In the genomic region with DNA sequence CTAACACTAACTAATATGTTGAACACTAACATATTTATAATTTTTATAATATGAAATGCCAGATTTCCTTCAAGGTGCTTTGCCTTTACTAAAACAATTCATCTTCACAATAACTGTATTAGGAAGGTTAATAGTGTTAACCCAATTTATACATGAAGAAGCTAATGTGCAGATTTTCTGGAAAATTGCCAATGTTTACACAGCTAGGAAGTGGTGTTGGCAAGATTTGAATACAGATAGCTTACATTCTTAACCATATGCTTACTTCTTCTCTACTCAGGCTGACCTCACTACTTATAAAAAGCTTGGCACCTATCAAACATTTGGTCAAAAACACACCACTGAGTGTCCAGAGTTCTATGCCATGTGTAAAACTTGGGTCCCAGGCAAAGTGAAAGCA, we compare ENCODE assay signal across 21 cellular contexts.
"Had no signal": no experiment of that assay in that cellular context is flagged by ENCODE, and none has a peak within 500 bp of the region (broad histone marks: within the 10 kb centered on the region; RNA-seq: fewer than 3 reads in every experiment).

No MANE protein-coding gene starts in this region.

- H3K4me1 ChIP-seq: foreskin keratinocyte, prostate gland, right atrium auricular region, tibial artery had no signal

- ATAC-seq: activated CD8-positive, alpha-beta memory T cell treated with anti-CD3 and anti-CD28 coated beads, Interleukin-2, amount 10 ng/mL, durations not matched to agents 7 days and 5 days; effector memory CD8-positive, alpha-beta T cell; foreskin keratinocyte; left cardiac atrium; mucosa of descending colon; stimulated activated naive CD8-positive, alpha-beta T cell treated with anti-CD3 and anti-CD28 coated beads, Interleukin-15, Interleukin-2, amounts not matched to agents 100 U/mL and 50 U/mL, for 24 hours had no signal

- H3K9me3 Mint-ChIP-seq: activated CD4-positive, alpha-beta memory T cell treated with anti-CD3 and anti-CD28 coated beads, Interleukin-2, amount 10 ng/mL, durations not matched to agents 7 days and 5 days; activated naive CD8-positive, alpha-beta T cell treated with anti-CD3 and anti-CD28 coated beads, Interleukin-2, amount 10 ng/mL, durations not matched to agents 7 days and 5 days; effector memory CD8-positive, alpha-beta T cell; neural crest cell had no signal

- H3K36me3 ChIP-seq: prostate gland, right atrium auricular region, tibial artery had no signal

- FAIRE-seq: urothelium cell line had no signal

- H3K27me3 ChIP-seq: foreskin keratinocyte, hepatocyte, right atrium auricular region, tibial artery had no signal

- H3K9me3 ChIP-seq: mucosa of descending colon, prostate gland, right atrium auricular region had no signal

- H3K36me3 Mint-ChIP-seq: activated CD8-positive, alpha-beta memory T cell treated with anti-CD3 and anti-CD28 coated beads, Interleukin-2, amount 10 ng/mL, durations not matched to agents 7 days and 5 days; activated naive CD8-positive, alpha-beta T cell treated with anti-CD3 and anti-CD28 coated beads, Interleukin-2, amount 10 ng/mL, durations not matched to agents 7 days and 5 days; naive B cell had no signal

- H3K27ac ChIP-seq: foreskin keratinocyte, hepatocyte, prostate gland, right atrium auricular region, tibial artery had no signal

- H3K4me3 ChIP-seq: hepatocyte, mucosa of descending colon, prostate gland, right atrium auricular region, tibial artery had no signal

- H3K27ac Mint-ChIP-seq: activated CD4-positive, alpha-beta memory T cell treated with anti-CD3 and anti-CD28 coated beads, Interleukin-2, amount 10 ng/mL, durations not matched to agents 7 days and 5 days; activated CD8-positive, alpha-beta memory T cell treated with anti-CD3 and anti-CD28 coated beads, Interleukin-2, amount 10 ng/mL, durations not matched to agents 7 days and 5 days; activated naive CD8-positive, alpha-beta T cell treated with anti-CD3 and anti-CD28 coated beads, Interleukin-2, amount 10 ng/mL, durations not matched to agents 7 days and 5 days; effector memory CD8-positive, alpha-beta T cell; naive B cell had no signal

- DNase-seq: activated CD4-positive, alpha-beta memory T cell treated with anti-CD3 and anti-CD28 coated beads, Interleukin-2, amount 10 ng/mL, durations not matched to agents 7 days and 5 days; activated CD4-positive, alpha-beta T cell treated with anti-CD3 and anti-CD28 coated beads for 48 hours; activated CD4-positive, CD25-positive, alpha-beta regulatory T cell; activated CD8-positive, alpha-beta memory T cell treated with anti-CD3 and anti-CD28 coated beads, Interleukin-2, amount 10 ng/mL, durations not matched to agents 7 days and 5 days; activated naive CD4-positive, alpha-beta T cell; activated naive CD8-positive, alpha-beta T cell treated with anti-CD3 and anti-CD28 coated beads, Interleukin-2, amount 10 ng/mL, durations not matched to agents 7 days and 5 days; amygdala; effector memory CD8-positive, alpha-beta T cell; foreskin keratinocyte; left cardiac atrium; mesenchymal stem cell; mucosa of descending colon; naive B cell; stimulated activated naive CD8-positive, alpha-beta T cell treated with anti-CD3 and anti-CD28 coated beads, Interleukin-15, Interleukin-2, amounts not matched to agents 100 U/mL and 50 U/mL, for 24 hours; substantia nigra; tibial artery had no signal
